Comparison of ENCODE assay signal across 10 cellular contexts in the genomic region with DNA sequence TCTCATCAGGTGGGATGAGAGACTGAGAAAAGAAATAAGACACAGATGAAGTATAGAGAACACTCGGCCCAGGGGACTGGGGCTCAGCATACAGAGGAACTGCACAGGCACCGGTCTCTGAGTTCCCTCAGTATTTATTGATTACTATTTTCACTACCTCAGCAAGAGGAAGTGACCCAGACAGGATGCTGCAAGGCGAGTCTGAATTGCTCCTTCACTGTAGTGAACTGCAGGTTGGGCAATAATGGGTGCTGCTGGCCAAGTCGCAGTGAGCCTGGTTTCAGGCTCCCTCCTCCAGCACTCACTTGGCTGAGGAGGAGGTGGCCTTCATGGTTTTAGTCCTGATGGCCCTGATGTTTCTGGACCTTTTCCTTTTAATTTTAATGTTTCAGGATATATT. TPM values are rescaled to one million over a fixed set of nuclear protein-coding genes. Genes with fewer than 3 reads are reported as not detected.
DNase-seq lines count a peak whose midpoint lies in the region; ATAC-seq and TF ChIP-seq lines count a peak whose summit lies in the region.
"Had no signal": no experiment of that assay in that cellular context is flagged by ENCODE, and none has a peak within 500 bp of the region (broad histone marks: within the 10 kb centered on the region; RNA-seq: fewer than 3 reads in every experiment).

No MANE protein-coding gene starts in this region.

- WGBS in upper lobe of left lung, 2 donors, result 26 to 37% methylated on average over 3 to 4 of the region's 4 CpGs

- no peak overlapping the region for H3K4me2 ChIP-seq in Karpas-422 (ENCODE audit: low read depth, low read length, poor library complexity, severe bottlenecking)

- no peaks in the 10 kb centered on the region for H4K20me1 ChIP-seq in Karpas-422 (ENCODE audit: insufficient read depth, low read depth, low read length)

- H3K27ac Mint-ChIP-seq in activated naive CD8-positive, alpha-beta T cell treated with anti-CD3 and anti-CD28 coated beads, Interleukin-2, amount 10 ng/mL, durations not matched to agents 7 days and 5 days, result no peak overlapping the region
- H3K27ac Mint-ChIP-seq in activated naive CD8-positive, alpha-beta T cell treated with anti-CD3 and anti-CD28 coated beads for 36 hours, result no peak overlapping the region
- H3K27ac Mint-ChIP-seq in activated T-helper 1 cell treated with anti-CD3 and anti-CD28 coated beads, Interleukin-12 subunit alpha, Interleukin-12 subunit beta, Interleukin-2, Interleukin-4 antibody, amounts not matched to agents 30 ng/mL and 10 ng/mL and 1 ng/mL, durations not matched to agents 14 hours and 24 hours and 36 hours, result no peak overlapping the region

- H3K9me3 Mint-ChIP-seq in activated naive CD8-positive, alpha-beta T cell treated with anti-CD3 and anti-CD28 coated beads, Interleukin-2, amount 10 ng/mL, durations not matched to agents 7 days and 5 days, result peaks cover 20% of the 10 kb centered on the region
- peaks cover 11% of the 10 kb centered on the region for H3K9me3 Mint-ChIP-seq in activated naive CD8-positive, alpha-beta T cell treated with anti-CD3 and anti-CD28 coated beads for 36 hours
- peaks cover 25% of the 10 kb centered on the region for H3K9me3 Mint-ChIP-seq in activated T-helper 1 cell treated with anti-CD3 and anti-CD28 coated beads, Interleukin-12 subunit alpha, Interleukin-12 subunit beta, Interleukin-2, Interleukin-4 antibody, amounts not matched to agents 30 ng/mL and 10 ng/mL and 1 ng/mL, durations not matched to agents 14 hours and 24 hours and 36 hours

- ATAC-seq in activated naive CD8-positive, alpha-beta T cell treated with anti-CD3 and anti-CD28 coated beads, Interleukin-2, amount 10 ng/mL, durations not matched to agents 7 days and 5 days (ENCODE audit: low read depth), result peak; percentile 54
- peak; percentile 79 for ATAC-seq in HG03108 (IDR thresholded peaks at IDR 0.05; ENCODE audit: unreplicated experiment)
- ATAC-seq in upper lobe of left lung (ENCODE audit: low FRiP score in 2 of 2), result peak; percentile 55 to 79
- no peak for ATAC-seq in GM18520 (IDR thresholded peaks at IDR 0.05; ENCODE audit: unreplicated experiment)

- TF ChIP-seq POLR2A in upper lobe of left lung (IDR thresholded peaks at IDR 0.05), result no peak

- no peak for DNase-seq in activated naive CD8-positive, alpha-beta T cell treated with anti-CD3 and anti-CD28 coated beads, Interleukin-2, amount 10 ng/mL, durations not matched to agents 7 days and 5 days
- no peak for DNase-seq in activated naive CD8-positive, alpha-beta T cell treated with anti-CD3 and anti-CD28 coated beads for 36 hours
- peak; percentile 16 for DNase-seq in choroid plexus epithelial cell (ENCODE audit: low read depth)
- peak in 1 of 2 donors; percentile 62 for DNase-seq in upper lobe of left lung
- DNase-seq in activated T-helper 1 cell treated with anti-CD3 and anti-CD28 coated beads, Interleukin-12 subunit alpha, Interleukin-12 subunit beta, Interleukin-2, Interleukin-4 antibody, amounts not matched to agents 30 ng/mL and 10 ng/mL and 1 ng/mL, durations not matched to agents 14 hours and 24 hours and 36 hours (ENCODE audit: low spot score), result no peak
- no peak for DNase-seq in Karpas-422
- DNase-seq: hippocampal formation had no signal

- no peak overlapping the region for H3K9ac ChIP-seq in Karpas-422 (ENCODE audit: low read length)

- peaks cover 9% of the 10 kb centered on the region for H3K27me3 Mint-ChIP-seq in activated naive CD8-positive, alpha-beta T cell treated with anti-CD3 and anti-CD28 coated beads, Interleukin-2, amount 10 ng/mL, durations not matched to agents 7 days and 5 days
- peaks cover 13% of the 10 kb centered on the region for H3K27me3 Mint-ChIP-seq in activated naive CD8-positive, alpha-beta T cell treated with anti-CD3 and anti-CD28 coated beads for 36 hours
- peaks cover 3% of the 10 kb centered on the region for H3K27me3 Mint-ChIP-seq in activated T-helper 1 cell treated with anti-CD3 and anti-CD28 coated beads, Interleukin-12 subunit alpha, Interleukin-12 subunit beta, Interleukin-2, Interleukin-4 antibody, amounts not matched to agents 30 ng/mL and 10 ng/mL and 1 ng/mL, durations not matched to agents 14 hours and 24 hours and 36 hours (ENCODE audit: insufficient read depth)

- intact Hi-C loops in activated T-helper 1 cell treated with anti-CD3 and anti-CD28 coated beads, Interleukin-12 subunit alpha, Interleukin-12 subunit beta, Interleukin-2, Interleukin-4 antibody, amounts not matched to agents 30 ng/mL and 10 ng/mL and 1 ng/mL, durations not matched to agents 14 hours and 24 hours and 36 hours (cut with micrococcal nuclease), result no loop called here

- H3K27ac ChIP-seq in upper lobe of left lung (peak overlapping the region in 1 of 4 donors; percentile 5), Karpas-422 (ENCODE audit: low read length) (no peak overlapping the region)

- H3K36me3 ChIP-seq in upper lobe of left lung (no peaks in the 10 kb centered on the region), Karpas-422 (ENCODE audit: insufficient read depth, low read length) (no peaks in the 10 kb centered on the region)

- TF ChIP-seq EP300 in upper lobe of left lung (IDR thresholded peaks at IDR 0.05), result no peak

- H3K9me3 ChIP-seq in upper lobe of left lung (peaks cover 0 to 5% (median 0%) of the 10 kb centered on the region in 4 donors), Karpas-422 (ENCODE audit: low read length) (no peaks in the 10 kb centered on the region)

- no peak overlapping the region for H2AFZ ChIP-seq in Karpas-422 (ENCODE audit: low read length)

- no peak for TF ChIP-seq CTCF in choroid plexus epithelial cell (conservative IDR thresholded peaks at IDR 0.05; ENCODE audit: low read depth, low read length)
- no peak for TF ChIP-seq CTCF in upper lobe of left lung (IDR thresholded peaks at IDR 0.05)

- no peaks in the 10 kb centered on the region for H3K79me2 ChIP-seq in Karpas-422 (ENCODE audit: low read length)

- POLR2A ChIA-PET in activated naive CD8-positive, alpha-beta T cell treated with anti-CD3 and anti-CD28 coated beads, Interleukin-2, amount 10 ng/mL, durations not matched to agents 7 days and 5 days (lab: Charles Lee), result no interaction called here

- H3K4me3 ChIP-seq in choroid plexus epithelial cell (ENCODE audit: low read depth, low read length) (no peak overlapping the region), upper lobe of left lung (no peak overlapping the region), Karpas-422 (ENCODE audit: low read length) (no peak overlapping the region)

- peaks cover 19% of the 10 kb centered on the region for H3K36me3 Mint-ChIP-seq in activated naive CD8-positive, alpha-beta T cell treated with anti-CD3 and anti-CD28 coated beads, Interleukin-2, amount 10 ng/mL, durations not matched to agents 7 days and 5 days
- H3K36me3 Mint-ChIP-seq in activated naive CD8-positive, alpha-beta T cell treated with anti-CD3 and anti-CD28 coated beads for 36 hours, result peaks cover 3% of the 10 kb centered on the region
- H3K36me3 Mint-ChIP-seq in activated T-helper 1 cell treated with anti-CD3 and anti-CD28 coated beads, Interleukin-12 subunit alpha, Interleukin-12 subunit beta, Interleukin-2, Interleukin-4 antibody, amounts not matched to agents 30 ng/mL and 10 ng/mL and 1 ng/mL, durations not matched to agents 14 hours and 24 hours and 36 hours (ENCODE audit: low read depth), result no peaks in the 10 kb centered on the region

- H3K4me1 ChIP-seq in upper lobe of left lung (peaks cover 0 to 12% (median 0%) of the 10 kb centered on the region in 4 donors), Karpas-422 (ENCODE audit: low read length) (no peaks in the 10 kb centered on the region)

- H3K27me3 ChIP-seq in upper lobe of left lung (no peaks in the 10 kb centered on the region), Karpas-422 (ENCODE audit: low read length) (no peaks in the 10 kb centered on the region)

- peaks cover 19% of the 10 kb centered on the region for H3K4me1 Mint-ChIP-seq in activated naive CD8-positive, alpha-beta T cell treated with anti-CD3 and anti-CD28 coated beads, Interleukin-2, amount 10 ng/mL, durations not matched to agents 7 days and 5 days
- peaks cover 3% of the 10 kb centered on the region for H3K4me1 Mint-ChIP-seq in activated naive CD8-positive, alpha-beta T cell treated with anti-CD3 and anti-CD28 coated beads for 36 hours
- peaks cover 7% of the 10 kb centered on the region for H3K4me1 Mint-ChIP-seq in activated T-helper 1 cell treated with anti-CD3 and anti-CD28 coated beads, Interleukin-12 subunit alpha, Interleukin-12 subunit beta, Interleukin-2, Interleukin-4 antibody, amounts not matched to agents 30 ng/mL and 10 ng/mL and 1 ng/mL, durations not matched to agents 14 hours and 24 hours and 36 hours (ENCODE audit: low read depth)

- H3K4me3 Mint-ChIP-seq in activated naive CD8-positive, alpha-beta T cell treated with anti-CD3 and anti-CD28 coated beads, Interleukin-2, amount 10 ng/mL, durations not matched to agents 7 days and 5 days, result no peak overlapping the region
- no peak overlapping the region for H3K4me3 Mint-ChIP-seq in activated naive CD8-positive, alpha-beta T cell treated with anti-CD3 and anti-CD28 coated beads for 36 hours
- H3K4me3 Mint-ChIP-seq in activated T-helper 1 cell treated with anti-CD3 and anti-CD28 coated beads, Interleukin-12 subunit alpha, Interleukin-12 subunit beta, Interleukin-2, Interleukin-4 antibody, amounts not matched to agents 30 ng/mL and 10 ng/mL and 1 ng/mL, durations not matched to agents 14 hours and 24 hours and 36 hours, result no peak overlapping the region

- H3K9me2 ChIP-seq in Karpas-422 (replicated peaks; ENCODE audit: insufficient read depth, low read length), result no peaks in the 10 kb centered on the region

RNA-seq across cellular contexts. Expression of a gene that starts 10.4 kb away (rescaled TPM):
- not detected for total RNA-seq in activated naive CD8-positive, alpha-beta T cell treated with anti-CD3 and anti-CD28 coated beads, Interleukin-2, amount 10 ng/mL, durations not matched to agents 7 days and 5 days
- total RNA-seq in activated naive CD8-positive, alpha-beta T cell treated with anti-CD3 and anti-CD28 coated beads for 36 hours, result not detected
- not detected for total RNA-seq in upper lobe of left lung
- total RNA-seq in activated T-helper 1 cell treated with anti-CD3 and anti-CD28 coated beads, Interleukin-12 subunit alpha, Interleukin-12 subunit beta, Interleukin-2, Interleukin-4 antibody, amounts not matched to agents 30 ng/mL and 10 ng/mL and 1 ng/mL, durations not matched to agents 14 hours and 24 hours and 36 hours, result not detected in 2 replicates
- not detected in 2 replicates for total RNA-seq in Karpas-422 (2014; rRNA removed; shearing (Covaris generic); ENCODE audit: low replicate concordance)
- total RNA-seq: LHCN-M2 had no signal

RNA-seq across cellular contexts. Expression of a gene that starts 23.0 kb away (rescaled TPM):
- not detected for total RNA-seq in activated naive CD8-positive, alpha-beta T cell treated with anti-CD3 and anti-CD28 coated beads, Interleukin-2, amount 10 ng/mL, durations not matched to agents 7 days and 5 days
- not detected for total RNA-seq in activated naive CD8-positive, alpha-beta T cell treated with anti-CD3 and anti-CD28 coated beads for 36 hours
- total RNA-seq in upper lobe of left lung, result under 1 TPM in 3 of 6 donors, not detected in 3; 0.03 to 0.22 (median 0.03) TPM
- total RNA-seq in activated T-helper 1 cell treated with anti-CD3 and anti-CD28 coated beads, Interleukin-12 subunit alpha, Interleukin-12 subunit beta, Interleukin-2, Interleukin-4 antibody, amounts not matched to agents 30 ng/mL and 10 ng/mL and 1 ng/mL, durations not matched to agents 14 hours and 24 hours and 36 hours, result not detected in 2 replicates
- not detected in 2 replicates for total RNA-seq in Karpas-422 (2014; rRNA removed; shearing (Covaris generic); ENCODE audit: low replicate concordance)
- total RNA-seq: LHCN-M2 had no signal
